In the genomic region with DNA sequence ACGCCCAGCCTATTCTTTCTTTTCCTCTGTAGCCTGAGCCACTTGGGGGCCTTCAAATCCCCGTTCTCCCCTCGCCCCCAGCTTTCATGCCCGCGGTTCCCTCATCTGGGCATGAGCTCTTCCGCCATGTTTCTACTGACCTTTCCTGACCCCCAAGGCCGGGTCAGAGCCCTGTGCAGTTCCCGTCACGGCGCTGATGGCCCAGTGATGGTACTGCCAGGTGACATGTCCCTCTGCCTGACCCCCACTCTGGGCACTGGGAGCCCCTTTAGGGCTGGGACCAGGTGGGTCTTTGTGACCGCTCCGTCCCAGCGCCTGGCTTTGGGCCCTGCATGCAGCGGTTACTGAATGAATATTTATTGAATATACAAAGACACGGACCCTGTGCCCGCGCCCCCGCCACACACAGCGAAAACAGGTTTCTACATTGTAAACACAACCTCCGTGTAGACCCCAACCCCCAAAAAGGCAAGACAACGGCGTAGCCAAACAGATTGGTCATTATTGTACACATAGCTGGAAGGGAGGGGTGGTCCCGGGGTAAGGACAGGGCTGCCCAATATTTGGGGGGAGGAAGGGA, we compare ENCODE assay signal across 1 cellular context.
TF ChIP-seq lines count a peak whose summit lies in the region.

No MANE protein-coding gene starts in this region.

TF ChIP-seq in HepG2, 621 proteins besides CTCF, POLR2A, EP300 and RAD21 (continued from another document and continues in another):
- TF ChIP-seq, protein P1, sequence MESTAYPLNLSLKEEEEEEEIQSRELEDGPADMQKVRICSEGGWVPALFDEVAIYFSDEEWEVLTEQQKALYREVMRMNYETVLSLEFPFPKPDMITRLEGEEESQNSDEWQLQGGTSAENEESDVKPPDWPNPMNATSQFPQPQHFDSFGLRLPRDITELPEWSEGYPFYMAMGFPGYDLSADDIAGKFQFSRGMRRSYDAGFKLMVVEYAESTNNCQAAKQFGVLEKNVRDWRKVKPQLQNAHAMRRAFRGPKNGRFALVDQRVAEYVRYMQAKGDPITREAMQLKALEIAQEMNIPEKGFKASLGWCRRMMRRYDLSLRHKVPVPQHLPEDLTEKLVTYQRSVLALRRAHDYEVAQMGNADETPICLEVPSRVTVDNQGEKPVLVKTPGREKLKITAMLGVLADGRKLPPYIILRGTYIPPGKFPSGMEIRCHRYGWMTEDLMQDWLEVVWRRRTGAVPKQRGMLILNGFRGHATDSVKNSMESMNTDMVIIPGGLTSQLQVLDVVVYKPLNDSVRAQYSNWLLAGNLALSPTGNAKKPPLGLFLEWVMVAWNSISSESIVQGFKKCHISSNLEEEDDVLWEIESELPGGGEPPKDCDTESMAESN (CRISPR knock-in tag; conservative IDR thresholded peaks at IDR 0.05), result no peak
- TF ChIP-seq MIXL1 (CRISPR knock-in tag; IDR thresholded peaks at IDR 0.05) (no peak; the same call in 1 of the 2 replicates), ZNF124 (CRISPR knock-in tag; IDR thresholded peaks at IDR 0.05) (no peak), CBX1 (IDR thresholded peaks at IDR 0.05; ENCODE audit: low read depth) (no peak), CHD4 (IDR thresholded peaks at IDR 0.05; ENCODE audit: borderline replicate concordance, low read length) (peak; percentile 87), ETV5 (CRISPR knock-in tag; IDR thresholded peaks at IDR 0.05; ENCODE audit: borderline replicate concordance) (no peak), PHF21A (CRISPR knock-in tag; IDR thresholded peaks at IDR 0.05) (peak; percentile 25; the same call in 1 of the 2 replicates), POLR2AphosphoS5 (IDR thresholded peaks at IDR 0.05; ENCODE audit: low read depth, low read length) (no peak), ZNF225 (CRISPR knock-in tag; IDR thresholded peaks at IDR 0.05) (no peak; the same call in 1 of the 2 replicates), TBL1XR1 (IDR thresholded peaks at IDR 0.05; ENCODE audit: borderline replicate concordance, low read length, partially characterized antibody) (no peak), CENPX (CRISPR knock-in tag; IDR thresholded peaks at IDR 0.05) (no peak), ZNF441 (CRISPR knock-in tag; IDR thresholded peaks at IDR 0.05; ENCODE audit: borderline replicate concordance) (no peak), MBD4 (IDR thresholded peaks at IDR 0.05; ENCODE audit: borderline replicate concordance, low read length) (no peak), ZNF883 (CRISPR knock-in tag; IDR thresholded peaks at IDR 0.05; ENCODE audit: not compliant biosample characterization) (no peak), NRL (CRISPR knock-in tag; IDR thresholded peaks at IDR 0.05; ENCODE audit: borderline replicate concordance) (peak; percentile 21), DNMT3B (CRISPR knock-in tag; conservative IDR thresholded peaks at IDR 0.05) (no peak), SOX6 (IDR thresholded peaks at IDR 0.05) (no peak), SOX6 (CRISPR knock-in tag; IDR thresholded peaks at IDR 0.05) (no peak), ZBTB1 (CRISPR knock-in tag; IDR thresholded peaks at IDR 0.05; ENCODE audit: borderline replicate concordance) (no peak), ELF1 (CRISPR knock-in tag; IDR thresholded peaks at IDR 0.05) (no peak), BRCA1 (CRISPR knock-in tag; IDR thresholded peaks at IDR 0.05) (no peak), ZNF329 (CRISPR knock-in tag; IDR thresholded peaks at IDR 0.05; ENCODE audit: low read depth) (no peak), KDM6A (CRISPR knock-in tag; IDR thresholded peaks at IDR 0.05; ENCODE audit: low read depth) (no peak), STAG1 (CRISPR knock-in tag; IDR thresholded peaks at IDR 0.05) (no peak), AHR (CRISPR knock-in tag; IDR thresholded peaks at IDR 0.05) (no peak), PAWR (CRISPR knock-in tag; IDR thresholded peaks at IDR 0.05; ENCODE audit: borderline replicate concordance) (no peak), TOPORS (CRISPR knock-in tag; IDR thresholded peaks at IDR 0.05) (no peak)
- TF ChIP-seq, protein P2, sequence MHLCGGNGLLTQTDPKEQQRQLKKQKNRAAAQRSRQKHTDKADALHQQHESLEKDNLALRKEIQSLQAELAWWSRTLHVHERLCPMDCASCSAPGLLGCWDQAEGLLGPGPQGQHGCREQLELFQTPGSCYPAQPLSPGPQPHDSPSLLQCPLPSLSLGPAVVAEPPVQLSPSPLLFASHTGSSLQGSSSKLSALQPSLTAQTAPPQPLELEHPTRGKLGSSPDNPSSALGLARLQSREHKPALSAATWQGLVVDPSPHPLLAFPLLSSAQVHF (CRISPR knock-in tag; IDR thresholded peaks at IDR 0.05), result no peak
- TF ChIP-seq, protein P3, sequence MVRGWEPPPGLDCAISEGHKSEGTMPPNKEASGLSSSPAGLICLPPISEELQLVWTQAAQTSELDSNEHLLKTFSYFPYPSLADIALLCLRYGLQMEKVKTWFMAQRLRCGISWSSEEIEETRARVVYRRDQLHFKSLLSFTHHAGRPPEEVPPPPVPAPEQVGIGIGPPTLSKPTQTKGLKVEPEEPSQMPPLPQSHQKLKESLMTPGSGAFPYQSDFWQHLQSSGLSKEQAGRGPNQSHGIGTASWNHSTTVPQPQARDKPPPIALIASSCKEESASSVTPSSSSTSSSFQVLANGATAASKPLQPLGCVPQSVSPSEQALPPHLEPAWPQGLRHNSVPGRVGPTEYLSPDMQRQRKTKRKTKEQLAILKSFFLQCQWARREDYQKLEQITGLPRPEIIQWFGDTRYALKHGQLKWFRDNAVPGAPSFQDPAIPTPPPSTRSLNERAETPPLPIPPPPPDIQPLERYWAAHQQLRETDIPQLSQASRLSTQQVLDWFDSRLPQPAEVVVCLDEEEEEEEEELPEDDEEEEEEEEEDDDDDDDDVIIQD (CRISPR knock-in tag; IDR thresholded peaks at IDR 0.05; ENCODE audit: low read depth), result no peak
- TF ChIP-seq, protein P4, sequence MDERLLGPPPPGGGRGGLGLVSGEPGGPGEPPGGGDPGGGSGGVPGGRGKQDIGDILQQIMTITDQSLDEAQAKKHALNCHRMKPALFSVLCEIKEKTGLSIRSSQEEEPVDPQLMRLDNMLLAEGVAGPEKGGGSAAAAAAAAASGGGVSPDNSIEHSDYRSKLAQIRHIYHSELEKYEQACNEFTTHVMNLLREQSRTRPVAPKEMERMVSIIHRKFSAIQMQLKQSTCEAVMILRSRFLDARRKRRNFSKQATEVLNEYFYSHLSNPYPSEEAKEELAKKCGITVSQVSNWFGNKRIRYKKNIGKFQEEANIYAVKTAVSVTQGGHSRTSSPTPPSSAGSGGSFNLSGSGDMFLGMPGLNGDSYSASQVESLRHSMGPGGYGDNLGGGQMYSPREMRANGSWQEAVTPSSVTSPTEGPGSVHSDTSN (CRISPR knock-in tag; IDR thresholded peaks at IDR 0.05), result no peak
- TF ChIP-seq, protein P5, sequence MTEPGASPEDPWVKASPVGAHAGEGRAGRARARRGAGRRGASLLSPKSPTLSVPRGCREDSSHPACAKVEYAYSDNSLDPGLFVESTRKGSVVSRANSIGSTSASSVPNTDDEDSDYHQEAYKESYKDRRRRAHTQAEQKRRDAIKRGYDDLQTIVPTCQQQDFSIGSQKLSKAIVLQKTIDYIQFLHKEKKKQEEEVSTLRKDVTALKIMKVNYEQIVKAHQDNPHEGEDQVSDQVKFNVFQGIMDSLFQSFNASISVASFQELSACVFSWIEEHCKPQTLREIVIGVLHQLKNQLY (CRISPR knock-in tag; IDR thresholded peaks at IDR 0.05), result no peak
- TF ChIP-seq, protein P6, sequence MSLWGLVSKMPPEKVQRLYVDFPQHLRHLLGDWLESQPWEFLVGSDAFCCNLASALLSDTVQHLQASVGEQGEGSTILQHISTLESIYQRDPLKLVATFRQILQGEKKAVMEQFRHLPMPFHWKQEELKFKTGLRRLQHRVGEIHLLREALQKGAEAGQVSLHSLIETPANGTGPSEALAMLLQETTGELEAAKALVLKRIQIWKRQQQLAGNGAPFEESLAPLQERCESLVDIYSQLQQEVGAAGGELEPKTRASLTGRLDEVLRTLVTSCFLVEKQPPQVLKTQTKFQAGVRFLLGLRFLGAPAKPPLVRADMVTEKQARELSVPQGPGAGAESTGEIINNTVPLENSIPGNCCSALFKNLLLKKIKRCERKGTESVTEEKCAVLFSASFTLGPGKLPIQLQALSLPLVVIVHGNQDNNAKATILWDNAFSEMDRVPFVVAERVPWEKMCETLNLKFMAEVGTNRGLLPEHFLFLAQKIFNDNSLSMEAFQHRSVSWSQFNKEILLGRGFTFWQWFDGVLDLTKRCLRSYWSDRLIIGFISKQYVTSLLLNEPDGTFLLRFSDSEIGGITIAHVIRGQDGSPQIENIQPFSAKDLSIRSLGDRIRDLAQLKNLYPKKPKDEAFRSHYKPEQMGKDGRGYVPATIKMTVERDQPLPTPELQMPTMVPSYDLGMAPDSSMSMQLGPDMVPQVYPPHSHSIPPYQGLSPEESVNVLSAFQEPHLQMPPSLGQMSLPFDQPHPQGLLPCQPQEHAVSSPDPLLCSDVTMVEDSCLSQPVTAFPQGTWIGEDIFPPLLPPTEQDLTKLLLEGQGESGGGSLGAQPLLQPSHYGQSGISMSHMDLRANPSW (CRISPR knock-in tag; IDR thresholded peaks at IDR 0.05; ENCODE audit: borderline replicate concordance), result no peak
- TF ChIP-seq, protein P7, sequence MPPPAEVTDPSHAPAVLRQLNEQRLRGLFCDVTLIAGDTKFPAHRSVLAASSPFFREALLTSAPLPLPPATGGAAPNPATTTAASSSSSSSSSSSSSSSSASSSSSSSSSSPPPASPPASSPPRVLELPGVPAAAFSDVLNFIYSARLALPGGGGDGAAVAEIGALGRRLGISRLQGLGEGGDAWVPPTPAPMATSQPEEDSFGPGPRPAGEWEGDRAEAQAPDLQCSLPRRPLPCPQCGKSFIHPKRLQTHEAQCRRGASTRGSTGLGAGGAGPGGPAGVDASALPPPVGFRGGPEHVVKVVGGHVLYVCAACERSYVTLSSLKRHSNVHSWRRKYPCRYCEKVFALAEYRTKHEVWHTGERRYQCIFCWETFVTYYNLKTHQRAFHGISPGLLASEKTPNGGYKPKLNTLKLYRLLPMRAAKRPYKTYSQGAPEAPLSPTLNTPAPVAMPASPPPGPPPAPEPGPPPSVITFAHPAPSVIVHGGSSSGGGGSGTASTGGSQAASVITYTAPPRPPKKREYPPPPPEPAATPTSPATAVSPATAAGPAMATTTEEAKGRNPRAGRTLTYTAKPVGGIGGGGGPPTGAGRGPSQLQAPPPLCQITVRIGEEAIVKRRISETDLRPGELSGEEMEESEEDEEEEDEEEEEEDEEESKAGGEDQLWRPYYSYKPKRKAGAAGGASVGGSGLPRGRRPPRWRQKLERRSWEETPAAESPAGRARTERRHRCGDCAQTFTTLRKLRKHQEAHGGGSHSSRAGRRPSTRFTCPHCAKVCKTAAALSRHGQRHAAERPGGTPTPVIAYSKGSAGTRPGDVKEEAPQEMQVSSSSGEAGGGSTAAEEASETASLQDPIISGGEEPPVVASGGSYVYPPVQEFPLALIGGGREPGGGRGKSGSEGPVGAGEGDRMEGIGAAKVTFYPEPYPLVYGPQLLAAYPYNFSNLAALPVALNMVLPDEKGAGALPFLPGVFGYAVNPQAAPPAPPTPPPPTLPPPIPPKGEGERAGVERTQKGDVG (CRISPR knock-in tag; IDR thresholded peaks at IDR 0.05; ENCODE audit: borderline replicate concordance), result peak; percentile 97; the same call in 1 of the 2 replicates
- TF ChIP-seq, protein P8, sequence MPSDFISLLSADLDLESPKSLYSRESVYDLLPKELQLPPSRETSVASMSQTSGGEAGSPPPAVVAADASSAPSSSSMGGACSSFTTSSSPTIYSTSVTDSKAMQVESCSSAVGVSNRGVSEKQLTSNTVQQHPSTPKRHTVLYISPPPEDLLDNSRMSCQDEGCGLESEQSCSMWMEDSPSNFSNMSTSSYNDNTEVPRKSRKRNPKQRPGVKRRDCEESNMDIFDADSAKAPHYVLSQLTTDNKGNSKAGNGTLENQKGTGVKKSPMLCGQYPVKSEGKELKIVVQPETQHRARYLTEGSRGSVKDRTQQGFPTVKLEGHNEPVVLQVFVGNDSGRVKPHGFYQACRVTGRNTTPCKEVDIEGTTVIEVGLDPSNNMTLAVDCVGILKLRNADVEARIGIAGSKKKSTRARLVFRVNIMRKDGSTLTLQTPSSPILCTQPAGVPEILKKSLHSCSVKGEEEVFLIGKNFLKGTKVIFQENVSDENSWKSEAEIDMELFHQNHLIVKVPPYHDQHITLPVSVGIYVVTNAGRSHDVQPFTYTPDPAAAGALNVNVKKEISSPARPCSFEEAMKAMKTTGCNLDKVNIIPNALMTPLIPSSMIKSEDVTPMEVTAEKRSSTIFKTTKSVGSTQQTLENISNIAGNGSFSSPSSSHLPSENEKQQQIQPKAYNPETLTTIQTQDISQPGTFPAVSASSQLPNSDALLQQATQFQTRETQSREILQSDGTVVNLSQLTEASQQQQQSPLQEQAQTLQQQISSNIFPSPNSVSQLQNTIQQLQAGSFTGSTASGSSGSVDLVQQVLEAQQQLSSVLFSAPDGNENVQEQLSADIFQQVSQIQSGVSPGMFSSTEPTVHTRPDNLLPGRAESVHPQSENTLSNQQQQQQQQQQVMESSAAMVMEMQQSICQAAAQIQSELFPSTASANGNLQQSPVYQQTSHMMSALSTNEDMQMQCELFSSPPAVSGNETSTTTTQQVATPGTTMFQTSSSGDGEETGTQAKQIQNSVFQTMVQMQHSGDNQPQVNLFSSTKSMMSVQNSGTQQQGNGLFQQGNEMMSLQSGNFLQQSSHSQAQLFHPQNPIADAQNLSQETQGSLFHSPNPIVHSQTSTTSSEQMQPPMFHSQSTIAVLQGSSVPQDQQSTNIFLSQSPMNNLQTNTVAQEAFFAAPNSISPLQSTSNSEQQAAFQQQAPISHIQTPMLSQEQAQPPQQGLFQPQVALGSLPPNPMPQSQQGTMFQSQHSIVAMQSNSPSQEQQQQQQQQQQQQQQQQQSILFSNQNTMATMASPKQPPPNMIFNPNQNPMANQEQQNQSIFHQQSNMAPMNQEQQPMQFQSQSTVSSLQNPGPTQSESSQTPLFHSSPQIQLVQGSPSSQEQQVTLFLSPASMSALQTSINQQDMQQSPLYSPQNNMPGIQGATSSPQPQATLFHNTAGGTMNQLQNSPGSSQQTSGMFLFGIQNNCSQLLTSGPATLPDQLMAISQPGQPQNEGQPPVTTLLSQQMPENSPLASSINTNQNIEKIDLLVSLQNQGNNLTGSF (CRISPR knock-in tag; IDR thresholded peaks at IDR 0.05), result no peak
- TF ChIP-seq, protein P9, sequence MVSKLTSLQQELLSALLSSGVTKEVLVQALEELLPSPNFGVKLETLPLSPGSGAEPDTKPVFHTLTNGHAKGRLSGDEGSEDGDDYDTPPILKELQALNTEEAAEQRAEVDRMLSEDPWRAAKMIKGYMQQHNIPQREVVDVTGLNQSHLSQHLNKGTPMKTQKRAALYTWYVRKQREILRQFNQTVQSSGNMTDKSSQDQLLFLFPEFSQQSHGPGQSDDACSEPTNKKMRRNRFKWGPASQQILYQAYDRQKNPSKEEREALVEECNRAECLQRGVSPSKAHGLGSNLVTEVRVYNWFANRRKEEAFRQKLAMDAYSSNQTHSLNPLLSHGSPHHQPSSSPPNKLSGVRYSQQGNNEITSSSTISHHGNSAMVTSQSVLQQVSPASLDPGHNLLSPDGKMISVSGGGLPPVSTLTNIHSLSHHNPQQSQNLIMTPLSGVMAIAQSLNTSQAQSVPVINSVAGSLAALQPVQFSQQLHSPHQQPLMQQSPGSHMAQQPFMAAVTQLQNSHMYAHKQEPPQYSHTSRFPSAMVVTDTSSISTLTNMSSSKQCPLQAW (CRISPR knock-in tag; IDR thresholded peaks at IDR 0.05), result no peak
- TF ChIP-seq, protein P10, sequence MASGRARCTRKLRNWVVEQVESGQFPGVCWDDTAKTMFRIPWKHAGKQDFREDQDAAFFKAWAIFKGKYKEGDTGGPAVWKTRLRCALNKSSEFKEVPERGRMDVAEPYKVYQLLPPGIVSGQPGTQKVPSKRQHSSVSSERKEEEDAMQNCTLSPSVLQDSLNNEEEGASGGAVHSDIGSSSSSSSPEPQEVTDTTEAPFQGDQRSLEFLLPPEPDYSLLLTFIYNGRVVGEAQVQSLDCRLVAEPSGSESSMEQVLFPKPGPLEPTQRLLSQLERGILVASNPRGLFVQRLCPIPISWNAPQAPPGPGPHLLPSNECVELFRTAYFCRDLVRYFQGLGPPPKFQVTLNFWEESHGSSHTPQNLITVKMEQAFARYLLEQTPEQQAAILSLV (CRISPR knock-in tag; IDR thresholded peaks at IDR 0.05; ENCODE audit: borderline replicate concordance), result no peak
